Comparison of ENCODE assay signal across 10 cellular contexts in the genomic region with DNA sequence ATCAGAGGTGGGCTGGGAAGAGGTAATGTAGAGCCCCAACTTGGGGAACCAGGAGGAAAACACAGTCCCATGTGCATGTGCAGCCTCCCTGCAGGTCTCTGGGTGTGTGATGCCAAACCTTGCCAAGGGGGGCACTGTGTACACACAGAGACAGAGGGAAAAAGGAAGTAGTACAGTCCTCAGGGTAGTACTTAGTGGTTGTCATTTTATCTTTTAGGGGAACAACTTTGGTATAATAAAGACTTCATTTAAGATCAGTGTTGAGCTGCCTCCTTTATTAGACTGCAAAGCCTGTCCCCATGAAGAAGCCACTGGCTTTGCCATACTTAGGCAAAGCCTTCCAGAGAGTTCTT.
DNase-seq lines count a peak whose midpoint lies in the region; TF ChIP-seq lines count a peak whose summit lies in the region.
"Had no signal": no experiment of that assay in that cellular context is flagged by ENCODE, and none has a peak within 500 bp of the region (broad histone marks: within the 10 kb centered on the region; RNA-seq: fewer than 3 reads in every experiment).

No MANE protein-coding gene starts in this region.

- TF ChIP-seq EP300 in esophagus muscularis mucosa (IDR thresholded peaks at IDR 0.05) = no peak

- H3K27me3 ChIP-seq in esophagus muscularis mucosa = no peaks in the 10 kb centered on the region
- H3K27me3 ChIP-seq: testis had no signal

- H3K36me3 ChIP-seq in esophagus muscularis mucosa = no peaks in the 10 kb centered on the region

- DNase-seq in SIG-M5 treated with dmso at 0.1 percent for 504 hours (lab: John Stamatoyannopoulos, UW; ENCODE audit: unreplicated experiment) = peak; percentile 82
- no peak for DNase-seq in fibroblast of the aortic adventitia (ENCODE audit: low read depth)
- DNase-seq in COR-L47 (lab: John Stamatoyannopoulos, UW) = no peak
- DNase-seq in NCI-H1092 treated with DMSO at 0.1 percent for 48 hours (lab: John Stamatoyannopoulos, UW) = no peak
- DNase-seq in putamen (ENCODE audit: low spot score) = no peak
- DNase-seq in esophagus muscularis mucosa (ENCODE audit: extremely low spot score) = no peak
- DNase-seq: NCI-H1417 had no signal

- H3K27ac ChIP-seq in 22Rv1 = no peak overlapping the region
- H3K27ac ChIP-seq in esophagus muscularis mucosa (replicated peaks in 1 of 4) = peak overlapping the region in 2 of 4 donors; percentile 7 to 40
- H3K27ac ChIP-seq: testis had no signal

- no peak for TF ChIP-seq POLR2A in esophagus muscularis mucosa (IDR thresholded peaks at IDR 0.05; ENCODE audit: low read depth)

- TF ChIP-seq CTCF in 22Rv1 (IDR thresholded peaks at IDR 0.05) (peak; percentile 28), GM12875 (IDR thresholded peaks at IDR 0.05; ENCODE audit: borderline replicate concordance, insufficient read depth, low read depth, low read length) (peak; percentile 53; the same call in 1 of the 2 replicates), fibroblast of the aortic adventitia (IDR thresholded peaks at IDR 0.05; ENCODE audit: insufficient read depth, low read length) (peak; percentile 39), esophagus muscularis mucosa (IDR thresholded peaks at IDR 0.05) (peak in 1 of 3 experiments; percentile 17)

- intact Hi-C loops in esophagus muscularis mucosa (cut with DNase I) = no loop called here

- peaks cover 11 to 13% (median 11%) of the 10 kb centered on the region in 4 donors for H3K4me1 ChIP-seq in esophagus muscularis mucosa

- H3K4me3 ChIP-seq in GM12875 (ENCODE audit: low read depth, low read length) = no peak overlapping the region
- no peak overlapping the region for H3K4me3 ChIP-seq in fibroblast of the aortic adventitia (ENCODE audit: low read depth, low read length)
- no peak overlapping the region for H3K4me3 ChIP-seq in esophagus muscularis mucosa
- H3K4me3 ChIP-seq: testis had no signal

- H3K9me3 ChIP-seq in esophagus muscularis mucosa = no peaks in the 10 kb centered on the region
- H3K9me3 ChIP-seq: testis had no signal
